In genomic region chr4:176607807-176608206, GRCh38 we compare ENCODE assay signal across 3 cellular contexts.
A peak's percentile ranks its signal among the peaks of the same experiment; 100 is the strongest.
TF ChIP-seq lines count a peak whose summit lies in the region.

No MANE protein-coding gene starts in this region.

TF ChIP-seq in HepG2, 621 proteins besides CTCF, POLR2A, EP300 and RAD21 (continued from another document):
- TF ChIP-seq MAFK (conservative IDR thresholded peaks at IDR 0.05 in 1 of 2, IDR thresholded peaks at IDR 0.05 in 1 of 2; ENCODE audit: low read length in 2 of 2), result peak; percentile 82 to 89

TF ChIP-seq in GM23338, 12 proteins besides CTCF, POLR2A, EP300 and RAD21 (continued from another document):
- TF ChIP-seq, protein P1, sequence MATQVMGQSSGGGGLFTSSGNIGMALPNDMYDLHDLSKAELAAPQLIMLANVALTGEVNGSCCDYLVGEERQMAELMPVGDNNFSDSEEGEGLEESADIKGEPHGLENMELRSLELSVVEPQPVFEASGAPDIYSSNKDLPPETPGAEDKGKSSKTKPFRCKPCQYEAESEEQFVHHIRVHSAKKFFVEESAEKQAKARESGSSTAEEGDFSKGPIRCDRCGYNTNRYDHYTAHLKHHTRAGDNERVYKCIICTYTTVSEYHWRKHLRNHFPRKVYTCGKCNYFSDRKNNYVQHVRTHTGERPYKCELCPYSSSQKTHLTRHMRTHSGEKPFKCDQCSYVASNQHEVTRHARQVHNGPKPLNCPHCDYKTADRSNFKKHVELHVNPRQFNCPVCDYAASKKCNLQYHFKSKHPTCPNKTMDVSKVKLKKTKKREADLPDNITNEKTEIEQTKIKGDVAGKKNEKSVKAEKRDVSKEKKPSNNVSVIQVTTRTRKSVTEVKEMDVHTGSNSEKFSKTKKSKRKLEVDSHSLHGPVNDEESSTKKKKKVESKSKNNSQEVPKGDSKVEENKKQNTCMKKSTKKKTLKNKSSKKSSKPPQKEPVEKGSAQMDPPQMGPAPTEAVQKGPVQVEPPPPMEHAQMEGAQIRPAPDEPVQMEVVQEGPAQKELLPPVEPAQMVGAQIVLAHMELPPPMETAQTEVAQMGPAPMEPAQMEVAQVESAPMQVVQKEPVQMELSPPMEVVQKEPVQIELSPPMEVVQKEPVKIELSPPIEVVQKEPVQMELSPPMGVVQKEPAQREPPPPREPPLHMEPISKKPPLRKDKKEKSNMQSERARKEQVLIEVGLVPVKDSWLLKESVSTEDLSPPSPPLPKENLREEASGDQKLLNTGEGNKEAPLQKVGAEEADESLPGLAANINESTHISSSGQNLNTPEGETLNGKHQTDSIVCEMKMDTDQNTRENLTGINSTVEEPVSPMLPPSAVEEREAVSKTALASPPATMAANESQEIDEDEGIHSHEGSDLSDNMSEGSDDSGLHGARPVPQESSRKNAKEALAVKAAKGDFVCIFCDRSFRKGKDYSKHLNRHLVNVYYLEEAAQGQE (IDR thresholded peaks at IDR 0.05; ENCODE audit: unreplicated experiment), result no peak
- no peak for TF ChIP-seq JUNB (IDR thresholded peaks at IDR 0.05; ENCODE audit: unreplicated experiment)
- TF ChIP-seq POLR2AphosphoS5 (IDR thresholded peaks at IDR 0.05; ENCODE audit: low read depth), result no peak
- TF ChIP-seq ZNF114 (CRISPR knock-in tag; IDR thresholded peaks at IDR 0.05), result no peak
- TF ChIP-seq EZH2 (IDR thresholded peaks at IDR 0.05; ENCODE audit: low read depth, unreplicated experiment), result no peak
- no peak for TF ChIP-seq NANOG (IDR thresholded peaks at IDR 0.05; ENCODE audit: borderline replicate concordance)
- no peak for TF ChIP-seq ZNF331 (CRISPR knock-in tag; IDR thresholded peaks at IDR 0.05; ENCODE audit: low read depth)
- no peak for TF ChIP-seq ZNF462 (CRISPR knock-in tag; IDR thresholded peaks at IDR 0.05)

TF ChIP-seq in K562, 482 proteins besides CTCF, POLR2A, EP300 and RAD21 (continued from another document):
- TF ChIP-seq E2F5 (CRISPR knock-in tag; IDR thresholded peaks at IDR 0.05) (no peak), HCFC1 (IDR thresholded peaks at IDR 0.05; ENCODE audit: low read depth, low read length) (no peak), MAX (CRISPR knock-in tag; IDR thresholded peaks at IDR 0.05) (no peak), MAFF (IDR thresholded peaks at IDR 0.05; ENCODE audit: low read length) (peak; percentile 34; the same call in 1 of the 2 replicates), NR1H2 (CRISPR knock-in tag; IDR thresholded peaks at IDR 0.05) (no peak), ZNF79 (CRISPR knock-in tag; IDR thresholded peaks at IDR 0.05; ENCODE audit: low read depth) (no peak), RBM34 (IDR thresholded peaks at IDR 0.05; ENCODE audit: borderline replicate concordance, insufficient read depth, low read length) (no peak), EGR1 (conservative IDR thresholded peaks at IDR 0.05) (no peak), PREB (CRISPR knock-in tag; IDR thresholded peaks at IDR 0.05) (no peak), MAFK (IDR thresholded peaks at IDR 0.05; ENCODE audit: low read length) (peak; percentile 49), ZNF174 (CRISPR knock-in tag; IDR thresholded peaks at IDR 0.05) (no peak), ZNF316 (IDR thresholded peaks at IDR 0.05) (peak; percentile 26; the same call in 1 of the 2 replicates), ARID1B (IDR thresholded peaks at IDR 0.05) (no peak)
- TF ChIP-seq, protein P2, sequence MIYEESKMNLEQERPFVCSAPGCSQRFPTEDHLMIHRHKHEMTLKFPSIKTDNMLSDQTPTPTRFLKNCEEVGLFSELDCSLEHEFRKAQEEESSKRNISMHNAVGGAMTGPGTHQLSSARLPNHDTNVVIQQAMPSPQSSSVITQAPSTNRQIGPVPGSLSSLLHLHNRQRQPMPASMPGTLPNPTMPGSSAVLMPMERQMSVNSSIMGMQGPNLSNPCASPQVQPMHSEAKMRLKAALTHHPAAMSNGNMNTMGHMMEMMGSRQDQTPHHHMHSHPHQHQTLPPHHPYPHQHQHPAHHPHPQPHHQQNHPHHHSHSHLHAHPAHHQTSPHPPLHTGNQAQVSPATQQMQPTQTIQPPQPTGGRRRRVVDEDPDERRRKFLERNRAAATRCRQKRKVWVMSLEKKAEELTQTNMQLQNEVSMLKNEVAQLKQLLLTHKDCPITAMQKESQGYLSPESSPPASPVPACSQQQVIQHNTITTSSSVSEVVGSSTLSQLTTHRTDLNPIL (CRISPR knock-in tag; IDR thresholded peaks at IDR 0.05), result no peak
- TF ChIP-seq, protein P3, sequence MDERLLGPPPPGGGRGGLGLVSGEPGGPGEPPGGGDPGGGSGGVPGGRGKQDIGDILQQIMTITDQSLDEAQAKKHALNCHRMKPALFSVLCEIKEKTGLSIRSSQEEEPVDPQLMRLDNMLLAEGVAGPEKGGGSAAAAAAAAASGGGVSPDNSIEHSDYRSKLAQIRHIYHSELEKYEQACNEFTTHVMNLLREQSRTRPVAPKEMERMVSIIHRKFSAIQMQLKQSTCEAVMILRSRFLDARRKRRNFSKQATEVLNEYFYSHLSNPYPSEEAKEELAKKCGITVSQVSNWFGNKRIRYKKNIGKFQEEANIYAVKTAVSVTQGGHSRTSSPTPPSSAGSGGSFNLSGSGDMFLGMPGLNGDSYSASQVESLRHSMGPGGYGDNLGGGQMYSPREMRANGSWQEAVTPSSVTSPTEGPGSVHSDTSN (CRISPR knock-in tag; IDR thresholded peaks at IDR 0.05; ENCODE audit: low read depth), result no peak
- TF ChIP-seq, protein P3 (tag; conservative IDR thresholded peaks at IDR 0.05; ENCODE audit: low read depth), result no peak
- TF ChIP-seq, protein P4, sequence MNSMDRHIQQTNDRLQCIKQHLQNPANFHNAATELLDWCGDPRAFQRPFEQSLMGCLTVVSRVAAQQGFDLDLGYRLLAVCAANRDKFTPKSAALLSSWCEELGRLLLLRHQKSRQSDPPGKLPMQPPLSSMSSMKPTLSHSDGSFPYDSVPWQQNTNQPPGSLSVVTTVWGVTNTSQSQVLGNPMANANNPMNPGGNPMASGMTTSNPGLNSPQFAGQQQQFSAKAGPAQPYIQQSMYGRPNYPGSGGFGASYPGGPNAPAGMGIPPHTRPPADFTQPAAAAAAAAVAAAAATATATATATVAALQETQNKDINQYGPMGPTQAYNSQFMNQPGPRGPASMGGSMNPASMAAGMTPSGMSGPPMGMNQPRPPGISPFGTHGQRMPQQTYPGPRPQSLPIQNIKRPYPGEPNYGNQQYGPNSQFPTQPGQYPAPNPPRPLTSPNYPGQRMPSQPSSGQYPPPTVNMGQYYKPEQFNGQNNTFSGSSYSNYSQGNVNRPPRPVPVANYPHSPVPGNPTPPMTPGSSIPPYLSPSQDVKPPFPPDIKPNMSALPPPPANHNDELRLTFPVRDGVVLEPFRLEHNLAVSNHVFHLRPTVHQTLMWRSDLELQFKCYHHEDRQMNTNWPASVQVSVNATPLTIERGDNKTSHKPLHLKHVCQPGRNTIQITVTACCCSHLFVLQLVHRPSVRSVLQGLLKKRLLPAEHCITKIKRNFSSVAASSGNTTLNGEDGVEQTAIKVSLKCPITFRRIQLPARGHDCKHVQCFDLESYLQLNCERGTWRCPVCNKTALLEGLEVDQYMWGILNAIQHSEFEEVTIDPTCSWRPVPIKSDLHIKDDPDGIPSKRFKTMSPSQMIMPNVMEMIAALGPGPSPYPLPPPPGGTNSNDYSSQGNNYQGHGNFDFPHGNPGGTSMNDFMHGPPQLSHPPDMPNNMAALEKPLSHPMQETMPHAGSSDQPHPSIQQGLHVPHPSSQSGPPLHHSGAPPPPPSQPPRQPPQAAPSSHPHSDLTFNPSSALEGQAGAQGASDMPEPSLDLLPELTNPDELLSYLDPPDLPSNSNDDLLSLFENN (IDR thresholded peaks at IDR 0.05; ENCODE audit: low read depth in 2 of 2, low read length in 2 of 2), result no peak
